In genomic region chr18:48152549-48152948, GRCh38 we compare ENCODE assay signal across 20 cellular contexts.
DNase-seq lines count a peak whose midpoint lies in the region; ATAC-seq, FAIRE-seq and TF ChIP-seq lines count a peak whose summit lies in the region.
"Had no signal": no experiment of that assay in that cellular context is flagged by ENCODE, and none has a peak within 500 bp of the region (broad histone marks: within the 10 kb centered on the region; RNA-seq: fewer than 3 reads in every experiment).

No MANE protein-coding gene starts in this region.

- no peak overlapping the region for H3K4me3 ChIP-seq in AG09309 (ENCODE audit: control insufficient read depth, low read depth, low read length)
- H3K4me3 ChIP-seq in HepG2 (replicated peaks in 1 of 3; ENCODE audit: insufficient read depth in 1 of 3, low read depth in 2 of 3, low read length in 3 of 3): no peak overlapping the region
- H3K4me3 ChIP-seq in H7 (ENCODE audit: insufficient read depth, low read depth, low read length): no peak overlapping the region
- H3K4me3 ChIP-seq: tibial artery had no signal

- intact Hi-C loops in HepG2 (cut with micrococcal nuclease; ENCODE audit: unreplicated experiment): no loop called here

- H3K9ac ChIP-seq in HepG2 (ENCODE audit: insufficient read depth, low read depth, low read length): no peak overlapping the region

- CTCF ChIA-PET in HepG2 (lab: Yijun Ruan, JAX; ENCODE audit: low intra/inter-chr PET ratio, low total read pairs): no interaction called here

- no peaks in the 10 kb centered on the region for H4K20me1 ChIP-seq in HepG2 (ENCODE audit: insufficient read depth, low read length)

- H3K27ac ChIP-seq in epithelial cell of prostate: peak overlapping the region; percentile 19
- no peak overlapping the region for H3K27ac ChIP-seq in HepG2 (ENCODE audit: extremely low read length, insufficient read depth, low read length)

- POLR2A ChIA-PET in HepG2 (lab: Yijun Ruan, JAX): interaction anchor here (1.2 kb wide), 1 partner anchor 10 kb away, joined by 4 read pairs; no protein-coding TSS in a partner anchor

- no peaks in the 10 kb centered on the region for H3K9me3 ChIP-seq in HepG2 (ENCODE audit: low read length)
- H3K9me3 ChIP-seq: tibial artery had no signal

- TF ChIP-seq POLR2A in HepG2 (IDR thresholded peaks at IDR 0.05; ENCODE audit: insufficient read depth in 1 of 2, low read depth in 2 of 2, low read length in 2 of 2): no peak

- TF ChIP-seq RAD21 in HepG2 (CRISPR knock-in tag; IDR thresholded peaks at IDR 0.05): no peak

- no peaks in the 10 kb centered on the region for H3K79me2 ChIP-seq in HepG2 (ENCODE audit: insufficient read depth, low read length)

- no peak for TF ChIP-seq CTCF in AG09309 (IDR thresholded peaks at IDR 0.05; ENCODE audit: control insufficient read depth, insufficient read depth, low read depth, low read length, missing control alignments)
- TF ChIP-seq CTCF in HepG2 (CRISPR knock-in tag; IDR thresholded peaks at IDR 0.05): no peak
- no peak for TF ChIP-seq CTCF in GM10266 (IDR thresholded peaks at IDR 0.05; ENCODE audit: control insufficient read depth, insufficient read depth, low read depth, missing control alignments)

- 2% methylated on average over 4 of the region's 4 CpGs for WGBS in HepG2 (ENCODE audit: low lambda C conversion rate)

- no peak for TF ChIP-seq EP300 in HepG2 (IDR thresholded peaks at IDR 0.05; ENCODE audit: low read depth in 2 of 2, low read length in 2 of 2)
- no peak for TF ChIP-seq EP300 in HepG2 (CRISPR knock-in tag; IDR thresholded peaks at IDR 0.05; ENCODE audit: borderline replicate concordance)

- BruUV-seq in HepG2 (replicated peaks; lab: Mats Ljungman, UMichigan): no TSS peak

- H3K36me3 ChIP-seq in HepG2 (replicated peaks in 1 of 2; ENCODE audit: control insufficient read depth in 1 of 2, insufficient read depth in 2 of 2, low read length in 2 of 2): no peaks in the 10 kb centered on the region
- H3K36me3 ChIP-seq in H7 (replicated peaks; ENCODE audit: control insufficient read depth, insufficient read depth, low read length): no peaks in the 10 kb centered on the region
- H3K36me3 ChIP-seq: tibial artery had no signal

- H3K27me3 ChIP-seq in HepG2 (ENCODE audit: control insufficient read depth in 1 of 2, insufficient read depth in 2 of 2, low read length in 2 of 2): no peaks in the 10 kb centered on the region
- H3K27me3 ChIP-seq in H7 (ENCODE audit: control insufficient read depth, insufficient read depth, low read length): peaks cover 3% of the 10 kb centered on the region; the same call in 1 of the 2 replicates
- H3K27me3 ChIP-seq: tibial artery had no signal

- in situ Hi-C loops in HepG2 (cut with HindIII; ENCODE audit: extremely low pct_ligation_motif_present, low pct_unique_long_range_greater_than_20kb): no loop called here

- ATAC-seq in HepG2 (no peak), GM21423 (IDR thresholded peaks at IDR 0.05; ENCODE audit: unreplicated experiment) (no peak)
- ATAC-seq: activated naive CD4-positive, alpha-beta T cell treated with anti-CD3 and anti-CD28 coated beads, Interleukin-2, amount 50 U/mL, for 72 hours; naive thymus-derived CD4-positive, alpha-beta T cell had no signal

- peaks cover 37% of the 10 kb centered on the region for H3K4me1 ChIP-seq in HepG2 (ENCODE audit: insufficient read depth, low read length)

- H2AFZ ChIP-seq in HepG2 (ENCODE audit: low read length): no peak overlapping the region

- no peak overlapping the region for H3K4me2 ChIP-seq in HepG2 (ENCODE audit: low read depth, low read length)

- peak; percentile 17 for DNase-seq in AG09309 (ENCODE audit: low read depth)
- peak; percentile 88 for DNase-seq in M059J (ENCODE audit: low read depth)
- no peak for DNase-seq in epithelial cell of prostate (ENCODE audit: low read depth, low spot score)
- DNase-seq in HepG2 (ENCODE audit: low spot score): peak; percentile 13
- DNase-seq in GM10266 (ENCODE audit: extremely low spot score): no peak
- DNase-seq in H7: no peak
- no peak for DNase-seq in NCI-H2227 (lab: John Stamatoyannopoulos, UW; ENCODE audit: unreplicated experiment)
- DNase-seq: activated CD4-positive, alpha-beta T cell treated with anti-CD3 and anti-CD28 coated beads for 4 hours; central memory CD4-positive, alpha-beta T cell; DMS153; hippocampal formation; naive thymus-derived CD4-positive, alpha-beta T cell; NCI-H1092 treated with DMSO at 0.1 percent for 48 hours; NK-92 treated with Interleukin-12 subunit alpha and Interleukin-12 subunit beta, amount 100 ng/mL, for 24 hours; SIG-M5; stimulated activated CD8-positive, alpha-beta memory T cell treated with anti-CD3 and anti-CD28 coated beads, Interleukin-4, amount 100 ng/mL, for 48 hours had no signal

- no peak for FAIRE-seq in HepG2 (lab: Jason Lieb, UNC)
- FAIRE-seq: endometrium had no signal

TF ChIP-seq in HepG2, 621 proteins besides CTCF, POLR2A, EP300 and RAD21 (continues in another document):
- TF ChIP-seq ZMYM3 (CRISPR knock-in tag; IDR thresholded peaks at IDR 0.05): no peak
- TF ChIP-seq CREB3 (CRISPR knock-in tag; IDR thresholded peaks at IDR 0.05): no peak
- TF ChIP-seq MYNN (CRISPR knock-in tag; IDR thresholded peaks at IDR 0.05; ENCODE audit: low read depth): no peak
- no peak for TF ChIP-seq PRMT3 (CRISPR knock-in tag; IDR thresholded peaks at IDR 0.05; ENCODE audit: borderline replicate concordance, low read depth)
- TF ChIP-seq ZKSCAN8 (CRISPR knock-in tag; IDR thresholded peaks at IDR 0.05; ENCODE audit: borderline replicate concordance): no peak
- no peak for TF ChIP-seq ZNF329 (CRISPR knock-in tag; IDR thresholded peaks at IDR 0.05; ENCODE audit: low read depth)
- no peak for TF ChIP-seq KAT2B (IDR thresholded peaks at IDR 0.05; ENCODE audit: borderline replicate concordance, low read depth, low read length)
- no peak for TF ChIP-seq HNF4A (CRISPR knock-in tag; IDR thresholded peaks at IDR 0.05)
- peak; percentile 83 for TF ChIP-seq CEBPB (IDR thresholded peaks at IDR 0.05; ENCODE audit: borderline replicate concordance, low read depth, low read length)
- no peak for TF ChIP-seq ZNF713 (CRISPR knock-in tag; IDR thresholded peaks at IDR 0.05)
- TF ChIP-seq SRSF9 (IDR thresholded peaks at IDR 0.05; ENCODE audit: borderline replicate concordance, insufficient read depth, low read depth, low read length, poor library complexity, severe bottlenecking): no peak
- TF ChIP-seq ZBTB7A (CRISPR knock-in tag; IDR thresholded peaks at IDR 0.05): no peak
- TF ChIP-seq ZNF468 (CRISPR knock-in tag; IDR thresholded peaks at IDR 0.05): no peak
- TF ChIP-seq ZNF547 (CRISPR knock-in tag; IDR thresholded peaks at IDR 0.05): no peak
- TF ChIP-seq ZNF768 (CRISPR knock-in tag; IDR thresholded peaks at IDR 0.05): 0 out of 2 replicates have a peak, but pooled peaks have one; percentile 48
- TF ChIP-seq ISX (CRISPR knock-in tag; conservative IDR thresholded peaks at IDR 0.05): no peak
- TF ChIP-seq NFE2 (CRISPR knock-in tag; IDR thresholded peaks at IDR 0.05): no peak
- TF ChIP-seq NFIB (CRISPR knock-in tag; IDR thresholded peaks at IDR 0.05; ENCODE audit: borderline replicate concordance): no peak
- TF ChIP-seq ZMYM4 (CRISPR knock-in tag; IDR thresholded peaks at IDR 0.05): no peak
- TF ChIP-seq ELF1 (CRISPR knock-in tag; IDR thresholded peaks at IDR 0.05): no peak
- TF ChIP-seq SAP130 (CRISPR knock-in tag; IDR thresholded peaks at IDR 0.05; ENCODE audit: low read depth): no peak
- no peak for TF ChIP-seq DBP (CRISPR knock-in tag; IDR thresholded peaks at IDR 0.05; ENCODE audit: not compliant biosample characterization)
- TF ChIP-seq CEBPG (CRISPR knock-in tag; IDR thresholded peaks at IDR 0.05): peak; percentile 60
- TF ChIP-seq HNRNPUL1 (IDR thresholded peaks at IDR 0.05; ENCODE audit: low read depth, low read length): no peak
- TF ChIP-seq ZNF747 (CRISPR knock-in tag; IDR thresholded peaks at IDR 0.05; ENCODE audit: borderline replicate concordance): no peak
- TF ChIP-seq NAIF1 (CRISPR knock-in tag; IDR thresholded peaks at IDR 0.05; ENCODE audit: borderline replicate concordance): no peak

Comparison
In these comparisons a context has a peak if more than half of its experiments do, and no peak if none do; other contexts are left out.
1. DNase-seq: peak in AG09309 (single experiment), M059J (single experiment) and HepG2 (single experiment); none in epithelial cell of prostate (single experiment), GM10266 (single experiment), H7 (single experiment) and NCI-H2227 (single experiment).